17 cellular contexts compared by ENCODE assay signal in the genomic region with DNA sequence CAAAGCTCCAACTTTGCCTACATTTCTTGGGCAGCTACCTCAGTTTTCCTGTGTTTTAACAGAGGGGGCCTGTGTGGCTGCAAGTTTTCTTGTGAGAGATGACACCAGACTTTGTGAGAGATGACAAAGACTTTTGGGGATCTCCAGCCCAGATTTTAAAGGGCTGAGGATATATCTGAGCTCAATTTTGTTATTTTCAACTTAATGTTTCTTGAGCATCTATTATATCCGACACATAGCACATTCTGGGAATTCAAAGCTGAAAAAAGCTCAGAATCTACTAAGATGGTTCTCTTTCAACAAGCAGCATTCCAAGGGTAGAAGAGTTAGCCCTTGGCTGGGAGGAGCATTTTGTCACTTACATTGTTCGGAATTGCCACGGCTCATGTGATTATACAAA.
"Had no signal": no experiment of that assay in that cellular context is flagged by ENCODE, and none has a peak within 500 bp of the region (broad histone marks: within the 10 kb centered on the region; RNA-seq: fewer than 3 reads in every experiment).

No MANE protein-coding gene starts in this region.

- H3K9me3 ChIP-seq: heart right ventricle, tibial artery, vagina had no signal

- H3K9me3 Mint-ChIP-seq: activated CD4-positive, alpha-beta memory T cell treated with anti-CD3 and anti-CD28 coated beads, Interleukin-2, amount 10 ng/mL, durations not matched to agents 7 days and 5 days; memory B cell; natural killer cell had no signal

- H3K36me3 Mint-ChIP-seq: activated CD8-positive, alpha-beta memory T cell treated with anti-CD3 and anti-CD28 coated beads, Interleukin-2, amount 10 ng/mL, durations not matched to agents 7 days and 5 days; activated naive CD8-positive, alpha-beta T cell; memory B cell; natural killer cell had no signal

- H3K27me3 ChIP-seq: cardiac muscle cell, heart right ventricle, tibial artery, vagina had no signal

- H3K4me3 ChIP-seq: cardiac muscle cell, heart right ventricle, tibial artery, vagina had no signal

- H3K36me3 ChIP-seq: cardiac muscle cell, heart right ventricle, tibial artery, vagina had no signal

- H3K27ac ChIP-seq: tibial artery had no signal

- H3K4me1 Mint-ChIP-seq: memory B cell had no signal

- H3K27me3 Mint-ChIP-seq: activated CD4-positive, alpha-beta memory T cell treated with anti-CD3 and anti-CD28 coated beads, Interleukin-2, amount 10 ng/mL, durations not matched to agents 7 days and 5 days; activated CD8-positive, alpha-beta memory T cell treated with anti-CD3 and anti-CD28 coated beads, Interleukin-2, amount 10 ng/mL, durations not matched to agents 7 days and 5 days; activated naive CD8-positive, alpha-beta T cell had no signal

- H3K4me3 Mint-ChIP-seq: activated CD4-positive, alpha-beta memory T cell treated with anti-CD3 and anti-CD28 coated beads, Interleukin-2, amount 10 ng/mL, durations not matched to agents 7 days and 5 days; activated CD8-positive, alpha-beta memory T cell treated with anti-CD3 and anti-CD28 coated beads, Interleukin-2, amount 10 ng/mL, durations not matched to agents 7 days and 5 days; activated naive CD8-positive, alpha-beta T cell; memory B cell; natural killer cell had no signal

- DNase-seq: activated CD4-positive, alpha-beta memory T cell treated with anti-CD3 and anti-CD28 coated beads, Interleukin-2, amount 10 ng/mL, durations not matched to agents 7 days and 5 days; activated CD4-positive, alpha-beta T cell treated with anti-CD3 and anti-CD28 coated beads for 48 hours; activated CD4-positive, CD25-positive, alpha-beta regulatory T cell; activated CD8-positive, alpha-beta memory T cell treated with anti-CD3 and anti-CD28 coated beads, Interleukin-2, amount 10 ng/mL, durations not matched to agents 7 days and 5 days; heart right ventricle; natural killer cell; occipital lobe; posterior cingulate gyrus; stimulated activated naive CD8-positive, alpha-beta T cell treated with anti-CD3 and anti-CD28 coated beads, Interleukin-15, Interleukin-2, amounts not matched to agents 100 U/mL and 50 U/mL, for 24 hours; substantia nigra; T-helper 1 cell; T-helper 9 cell; tibial artery had no signal

- ATAC-seq: activated CD8-positive, alpha-beta memory T cell treated with anti-CD3 and anti-CD28 coated beads, Interleukin-2, amount 10 ng/mL, durations not matched to agents 7 days and 5 days; natural killer cell; stimulated activated naive CD8-positive, alpha-beta T cell treated with anti-CD3 and anti-CD28 coated beads, Interleukin-15, Interleukin-2, amounts not matched to agents 100 U/mL and 50 U/mL, for 24 hours had no signal

- H3K27ac Mint-ChIP-seq: activated CD4-positive, alpha-beta memory T cell treated with anti-CD3 and anti-CD28 coated beads, Interleukin-2, amount 10 ng/mL, durations not matched to agents 7 days and 5 days; activated CD8-positive, alpha-beta memory T cell treated with anti-CD3 and anti-CD28 coated beads, Interleukin-2, amount 10 ng/mL, durations not matched to agents 7 days and 5 days; activated naive CD8-positive, alpha-beta T cell; memory B cell; natural killer cell had no signal
